ENCODE assay signal across 14 cellular contexts in the genomic region with DNA sequence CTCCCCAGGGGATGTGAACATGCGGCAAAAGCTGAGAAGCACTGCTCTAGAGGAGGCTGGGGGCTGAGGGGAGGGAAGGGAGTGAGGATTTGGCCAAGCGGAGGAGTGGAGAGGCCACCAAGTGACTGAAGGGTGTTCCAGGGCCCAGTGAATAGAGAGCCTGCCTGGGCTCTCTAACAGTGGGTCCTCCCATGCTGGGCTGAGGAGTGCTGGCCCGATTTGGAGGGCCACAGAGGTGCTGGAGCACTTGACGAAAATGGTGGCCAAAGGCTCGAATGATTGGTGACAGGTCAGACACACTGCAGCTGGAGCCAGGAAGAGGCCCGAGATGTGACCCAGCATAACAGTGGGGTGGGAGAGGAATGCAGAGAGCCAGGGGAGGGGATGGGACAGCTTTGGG. TPM values are rescaled to one million over a fixed set of nuclear protein-coding genes. Genes with fewer than 3 reads are reported as not detected.
DNase-seq lines count a peak whose midpoint lies in the region; ATAC-seq and TF ChIP-seq lines count a peak whose summit lies in the region.
"Had no signal": no experiment of that assay in that cellular context is flagged by ENCODE, and none has a peak within 500 bp of the region (broad histone marks: within the 10 kb centered on the region; RNA-seq: fewer than 3 reads in every experiment).

No MANE protein-coding gene starts in this region.

- no peak overlapping the region for H3K27ac ChIP-seq in CD4-positive, alpha-beta T cell (ENCODE audit: low read depth, low read length)
- H3K27ac ChIP-seq in CD8-positive, alpha-beta memory T cell (ENCODE audit: low read depth, low read length): no peak overlapping the region
- H3K27ac ChIP-seq: A549, C4-2B, HL-60 had no signal

- peaks cover 72% of the 10 kb centered on the region for H3K4me1 Mint-ChIP-seq in activated naive CD4-positive, alpha-beta T cell treated with anti-CD3 and anti-CD28 coated beads for 36 hours (ENCODE audit: low read depth)
- peaks cover 3% of the 10 kb centered on the region for H3K4me1 Mint-ChIP-seq in CD4-positive, alpha-beta T cell (ENCODE audit: low read depth)
- H3K4me1 Mint-ChIP-seq in CD8-positive, alpha-beta memory T cell: peaks cover 23 to 45% (median 29%) of the 10 kb centered on the region in 3 donors
- peaks cover 3% of the 10 kb centered on the region for H3K4me1 Mint-ChIP-seq in osteocyte (ENCODE audit: unreplicated experiment)

- no peaks in the 10 kb centered on the region for H3K9me3 Mint-ChIP-seq in activated naive CD4-positive, alpha-beta T cell treated with anti-CD3 and anti-CD28 coated beads for 36 hours
- H3K9me3 Mint-ChIP-seq in CD4-positive, alpha-beta T cell: no peaks in the 10 kb centered on the region
- H3K9me3 Mint-ChIP-seq in CD8-positive, alpha-beta memory T cell: no peaks in the 10 kb centered on the region
- H3K9me3 Mint-ChIP-seq in osteocyte (ENCODE audit: unreplicated experiment): peaks cover 4% of the 10 kb centered on the region
- H3K9me3 Mint-ChIP-seq: CD8-positive, alpha-beta T cell; HFFc6 had no signal

- CTCF ChIA-PET in activated naive CD4-positive, alpha-beta T cell treated with anti-CD3 and anti-CD28 coated beads for 36 hours (lab: Charles Lee): interaction anchor here (0.6 kb wide), 1 partner anchor 336 kb away, joined by 3 read pairs; no protein-coding TSS in a partner anchor
- CTCF ChIA-PET in CD4-positive, alpha-beta T cell (lab: Charles Lee): no interaction called here
- CTCF ChIA-PET in CD8-positive, alpha-beta memory T cell (lab: Charles Lee): no interaction called here

- H3K4me1 ChIP-seq in CD8-positive, alpha-beta memory T cell (ENCODE audit: insufficient read depth, low read length): no peaks in the 10 kb centered on the region
- H3K4me1 ChIP-seq: A549, BE2C had no signal

- no peaks in the 10 kb centered on the region for H3K9me3 ChIP-seq in CD4-positive, alpha-beta T cell (ENCODE audit: control insufficient read depth, low read length)
- no peaks in the 10 kb centered on the region for H3K9me3 ChIP-seq in CD8-positive, alpha-beta memory T cell (ENCODE audit: low read length)
- H3K9me3 ChIP-seq: A549, BE2C had no signal

- no peak for TF ChIP-seq CTCF in CD4-positive, alpha-beta T cell (IDR thresholded peaks at IDR 0.05)
- no peak for TF ChIP-seq CTCF in osteocyte (IDR thresholded peaks at IDR 0.05)

- ATAC-seq in CD4-positive, alpha-beta T cell (ENCODE audit: poor library complexity): no peak
- ATAC-seq in GM19328 (IDR thresholded peaks at IDR 0.05; ENCODE audit: unreplicated experiment): no peak
- ATAC-seq: A549; CD8-positive, alpha-beta T cell had no signal

- POLR2A ChIA-PET in CD4-positive, alpha-beta T cell (lab: Charles Lee): no interaction called here
- POLR2A ChIA-PET in CD8-positive, alpha-beta memory T cell (lab: Charles Lee): no interaction called here

- no peaks in the 10 kb centered on the region for H3K36me3 ChIP-seq in CD8-positive, alpha-beta memory T cell (ENCODE audit: insufficient read depth, low read length)
- H3K36me3 ChIP-seq: BE2C had no signal

- no peak overlapping the region for H3K4me3 Mint-ChIP-seq in activated naive CD4-positive, alpha-beta T cell treated with anti-CD3 and anti-CD28 coated beads for 36 hours
- no peak overlapping the region for H3K4me3 Mint-ChIP-seq in CD4-positive, alpha-beta T cell
- H3K4me3 Mint-ChIP-seq in CD8-positive, alpha-beta memory T cell: no peak overlapping the region
- no peak overlapping the region for H3K4me3 Mint-ChIP-seq in osteocyte (ENCODE audit: unreplicated experiment)
- H3K4me3 Mint-ChIP-seq: CD8-positive, alpha-beta T cell; HFFc6 had no signal

- intact Hi-C loops in activated naive CD4-positive, alpha-beta T cell treated with anti-CD3 and anti-CD28 coated beads for 36 hours (cut with micrococcal nuclease): no loop called here
- intact Hi-C loops in CD4-positive, alpha-beta T cell (cut with DNase I, micrococcal nuclease): loop anchor here in 1 of 2 experiments (2.0 kb wide), 1 partner anchor 56 kb away; no protein-coding TSS in a partner anchor

- no peak overlapping the region for H3K4me3 ChIP-seq in CD8-positive, alpha-beta memory T cell (ENCODE audit: low read length)
- H3K4me3 ChIP-seq: A549 had no signal

- peaks cover 17% of the 10 kb centered on the region for H3K36me3 Mint-ChIP-seq in activated naive CD4-positive, alpha-beta T cell treated with anti-CD3 and anti-CD28 coated beads for 36 hours (ENCODE audit: low read depth)
- peaks cover 55% of the 10 kb centered on the region for H3K36me3 Mint-ChIP-seq in CD4-positive, alpha-beta T cell (ENCODE audit: low read depth)
- peaks cover 0 to 67% (median 6%) of the 10 kb centered on the region in 3 donors for H3K36me3 Mint-ChIP-seq in CD8-positive, alpha-beta memory T cell
- peaks cover 3% of the 10 kb centered on the region for H3K36me3 Mint-ChIP-seq in osteocyte (ENCODE audit: unreplicated experiment)

- no peaks in the 10 kb centered on the region for H3K27me3 Mint-ChIP-seq in activated naive CD4-positive, alpha-beta T cell treated with anti-CD3 and anti-CD28 coated beads for 36 hours (ENCODE audit: low read depth)
- H3K27me3 Mint-ChIP-seq in CD4-positive, alpha-beta T cell: no peaks in the 10 kb centered on the region
- peaks cover 0 to 3% of the 10 kb centered on the region in 2 donors for H3K27me3 Mint-ChIP-seq in CD8-positive, alpha-beta memory T cell
- H3K27me3 Mint-ChIP-seq in osteocyte (ENCODE audit: unreplicated experiment): no peaks in the 10 kb centered on the region

- H3K27me3 ChIP-seq in CD4-positive, alpha-beta T cell (ENCODE audit: control insufficient read depth, insufficient read depth, low read length): no peaks in the 10 kb centered on the region
- H3K27me3 ChIP-seq in CD8-positive, alpha-beta memory T cell (ENCODE audit: insufficient read depth, low read length, poor library complexity, severe bottlenecking): no peaks in the 10 kb centered on the region
- H3K27me3 ChIP-seq: BE2C had no signal

- no peak for DNase-seq in activated naive CD4-positive, alpha-beta T cell treated with anti-CD3 and anti-CD28 coated beads for 36 hours
- no peak for DNase-seq in activated naive CD4-positive, alpha-beta T cell treated with Interleukin-2 at 50 U/mL for 16 hours
- DNase-seq in CD4-positive, alpha-beta T cell: no peak
- DNase-seq in CD8-positive, alpha-beta memory T cell: no peak
- peak; percentile 59 for DNase-seq in osteocyte (ENCODE audit: extremely low spot score, unreplicated experiment)
- DNase-seq: BE2C; CD8-positive, alpha-beta T cell; DMS 273 treated with DMSO at 0.1 percent for 48 hours; HCEC 1CT; HFFc6 had no signal

- H3K27ac Mint-ChIP-seq in activated naive CD4-positive, alpha-beta T cell treated with anti-CD3 and anti-CD28 coated beads for 36 hours: peak overlapping the region; percentile 59
- peak overlapping the region; percentile 30 for H3K27ac Mint-ChIP-seq in CD4-positive, alpha-beta T cell
- peak overlapping the region in 5 of 8 donors; percentile 9 to 85 (median 61) for H3K27ac Mint-ChIP-seq in CD8-positive, alpha-beta memory T cell
- no peak overlapping the region for H3K27ac Mint-ChIP-seq in osteocyte (ENCODE audit: unreplicated experiment)
- H3K27ac Mint-ChIP-seq: CD8-positive, alpha-beta T cell; HFFc6 had no signal

RNA-seq across cellular contexts. Expression of a gene that starts 37.5 kb away (rescaled TPM):
- total RNA-seq in activated naive CD4-positive, alpha-beta T cell treated with anti-CD3 and anti-CD28 coated beads for 36 hours: 1 to 10 TPM; 1.2 to 1.3 TPM
- total RNA-seq in CD4-positive, alpha-beta T cell: under 1 TPM in 1 of 2 experiments, not detected in 1; 0.14 TPM
- total RNA-seq in CD8-positive, alpha-beta memory T cell: under 1 TPM; 0.13 to 0.28 TPM
- not detected for polyA plus RNA-seq in CD8-positive, alpha-beta memory T cell
- 0.68 TPM in 1 of 2 replicates, not detected in the other for total RNA-seq in osteocyte
